In the genomic region with DNA sequence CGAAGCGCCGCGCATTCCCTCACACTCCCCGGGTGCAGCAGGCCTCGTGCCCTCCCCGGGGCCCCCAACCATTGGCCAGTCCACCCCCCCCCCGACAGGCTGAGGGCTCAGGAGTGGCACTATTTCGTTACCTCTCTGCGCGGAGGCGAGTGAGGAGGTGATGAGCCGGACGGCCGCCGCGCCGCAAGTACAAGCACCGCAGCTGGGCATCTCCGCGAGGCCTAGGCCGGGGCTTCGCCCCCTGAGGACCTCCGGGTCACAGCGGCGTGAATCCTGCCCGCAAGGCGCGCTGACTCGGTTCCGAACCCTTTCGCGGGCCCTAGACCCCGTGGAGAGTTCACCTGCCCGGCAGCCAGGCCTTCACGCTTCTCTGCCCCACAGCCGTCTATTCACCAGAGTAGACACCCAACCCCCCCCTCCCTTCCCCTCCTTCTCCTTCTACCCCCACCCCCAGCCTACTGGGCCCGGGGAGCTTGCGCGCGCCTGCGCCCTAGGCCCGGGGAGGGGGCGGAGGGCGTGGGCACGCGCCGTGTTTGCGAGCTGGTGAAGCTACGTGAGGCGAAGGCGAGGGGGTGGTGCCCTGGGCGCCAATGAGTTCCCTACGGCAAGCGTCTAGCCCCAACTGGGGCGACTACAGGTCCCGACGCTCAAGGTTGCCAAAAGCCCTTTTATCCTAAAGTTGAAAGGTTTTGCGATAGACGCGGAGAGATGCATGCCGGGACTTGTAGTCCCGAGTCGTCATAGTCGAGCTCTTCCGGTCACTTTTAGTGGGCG, we compare ENCODE assay signal across 1 cellular context.
TF ChIP-seq lines count a peak whose summit lies in the region.

A gene (minus strand): TSS at position 399 of the 774 bp plus-strand sequence. CDS start 189 bp downstream, at position 210.

TF ChIP-seq in HepG2, 621 proteins besides CTCF, POLR2A, EP300 and RAD21 (continued from another document and continues in another):
- TF ChIP-seq, protein P1, sequence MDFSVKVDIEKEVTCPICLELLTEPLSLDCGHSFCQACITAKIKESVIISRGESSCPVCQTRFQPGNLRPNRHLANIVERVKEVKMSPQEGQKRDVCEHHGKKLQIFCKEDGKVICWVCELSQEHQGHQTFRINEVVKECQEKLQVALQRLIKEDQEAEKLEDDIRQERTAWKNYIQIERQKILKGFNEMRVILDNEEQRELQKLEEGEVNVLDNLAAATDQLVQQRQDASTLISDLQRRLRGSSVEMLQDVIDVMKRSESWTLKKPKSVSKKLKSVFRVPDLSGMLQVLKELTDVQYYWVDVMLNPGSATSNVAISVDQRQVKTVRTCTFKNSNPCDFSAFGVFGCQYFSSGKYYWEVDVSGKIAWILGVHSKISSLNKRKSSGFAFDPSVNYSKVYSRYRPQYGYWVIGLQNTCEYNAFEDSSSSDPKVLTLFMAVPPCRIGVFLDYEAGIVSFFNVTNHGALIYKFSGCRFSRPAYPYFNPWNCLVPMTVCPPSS (IDR thresholded peaks at IDR 0.05): no peak
- TF ChIP-seq ATF1 (CRISPR knock-in tag; IDR thresholded peaks at IDR 0.05) (peak; percentile 80), ZNF570 (CRISPR knock-in tag; IDR thresholded peaks at IDR 0.05; ENCODE audit: borderline replicate concordance) (no peak), BCL6 (CRISPR knock-in tag; IDR thresholded peaks at IDR 0.05) (0 out of 2 replicates have a peak, but pooled peaks have one; percentile 18), FOXO1 (CRISPR knock-in tag; IDR thresholded peaks at IDR 0.05) (peak; percentile 54), ZKSCAN1 (IDR thresholded peaks at IDR 0.05; ENCODE audit: low read length) (no peak), ZNF337 (CRISPR knock-in tag; IDR thresholded peaks at IDR 0.05; ENCODE audit: borderline replicate concordance, low read depth) (no peak), ZNF775 (CRISPR knock-in tag; IDR thresholded peaks at IDR 0.05; ENCODE audit: borderline replicate concordance) (no peak), SNAPC2 (CRISPR knock-in tag; IDR thresholded peaks at IDR 0.05) (peak; percentile 91), EEA1 (CRISPR knock-in tag; IDR thresholded peaks at IDR 0.05; ENCODE audit: borderline replicate concordance) (0 out of 2 replicates have a peak, but pooled peaks have one; percentile 52), ELF4 (CRISPR knock-in tag; IDR thresholded peaks at IDR 0.05; ENCODE audit: borderline replicate concordance) (no peak), KLF13 (CRISPR knock-in tag; IDR thresholded peaks at IDR 0.05) (no peak), TOPORS (CRISPR knock-in tag; IDR thresholded peaks at IDR 0.05) (0 out of 2 replicates have a peak, but pooled peaks have one; percentile 50), ISX (CRISPR knock-in tag; conservative IDR thresholded peaks at IDR 0.05) (no peak), ZNF746 (CRISPR knock-in tag; IDR thresholded peaks at IDR 0.05) (peak; percentile 57; the same call in 1 of the 2 replicates)
- TF ChIP-seq, protein P2, sequence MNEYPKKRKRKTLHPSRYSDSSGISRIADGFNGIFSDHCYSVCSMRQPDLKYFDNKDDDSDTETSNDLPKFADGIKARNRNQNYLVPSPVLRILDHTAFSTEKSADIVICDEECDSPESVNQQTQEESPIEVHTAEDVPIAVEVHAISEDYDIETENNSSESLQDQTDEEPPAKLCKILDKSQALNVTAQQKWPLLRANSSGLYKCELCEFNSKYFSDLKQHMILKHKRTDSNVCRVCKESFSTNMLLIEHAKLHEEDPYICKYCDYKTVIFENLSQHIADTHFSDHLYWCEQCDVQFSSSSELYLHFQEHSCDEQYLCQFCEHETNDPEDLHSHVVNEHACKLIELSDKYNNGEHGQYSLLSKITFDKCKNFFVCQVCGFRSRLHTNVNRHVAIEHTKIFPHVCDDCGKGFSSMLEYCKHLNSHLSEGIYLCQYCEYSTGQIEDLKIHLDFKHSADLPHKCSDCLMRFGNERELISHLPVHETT (CRISPR knock-in tag; conservative IDR thresholded peaks at IDR 0.05): no peak
- TF ChIP-seq, protein P3, sequence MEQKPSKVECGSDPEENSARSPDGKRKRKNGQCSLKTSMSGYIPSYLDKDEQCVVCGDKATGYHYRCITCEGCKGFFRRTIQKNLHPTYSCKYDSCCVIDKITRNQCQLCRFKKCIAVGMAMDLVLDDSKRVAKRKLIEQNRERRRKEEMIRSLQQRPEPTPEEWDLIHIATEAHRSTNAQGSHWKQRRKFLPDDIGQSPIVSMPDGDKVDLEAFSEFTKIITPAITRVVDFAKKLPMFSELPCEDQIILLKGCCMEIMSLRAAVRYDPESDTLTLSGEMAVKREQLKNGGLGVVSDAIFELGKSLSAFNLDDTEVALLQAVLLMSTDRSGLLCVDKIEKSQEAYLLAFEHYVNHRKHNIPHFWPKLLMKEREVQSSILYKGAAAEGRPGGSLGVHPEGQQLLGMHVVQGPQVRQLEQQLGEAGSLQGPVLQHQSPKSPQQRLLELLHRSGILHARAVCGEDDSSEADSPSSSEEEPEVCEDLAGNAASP (CRISPR knock-in tag; IDR thresholded peaks at IDR 0.05; ENCODE audit: borderline replicate concordance): 0 out of 2 replicates have a peak, but pooled peaks have one; percentile 53
- TF ChIP-seq, protein P4, sequence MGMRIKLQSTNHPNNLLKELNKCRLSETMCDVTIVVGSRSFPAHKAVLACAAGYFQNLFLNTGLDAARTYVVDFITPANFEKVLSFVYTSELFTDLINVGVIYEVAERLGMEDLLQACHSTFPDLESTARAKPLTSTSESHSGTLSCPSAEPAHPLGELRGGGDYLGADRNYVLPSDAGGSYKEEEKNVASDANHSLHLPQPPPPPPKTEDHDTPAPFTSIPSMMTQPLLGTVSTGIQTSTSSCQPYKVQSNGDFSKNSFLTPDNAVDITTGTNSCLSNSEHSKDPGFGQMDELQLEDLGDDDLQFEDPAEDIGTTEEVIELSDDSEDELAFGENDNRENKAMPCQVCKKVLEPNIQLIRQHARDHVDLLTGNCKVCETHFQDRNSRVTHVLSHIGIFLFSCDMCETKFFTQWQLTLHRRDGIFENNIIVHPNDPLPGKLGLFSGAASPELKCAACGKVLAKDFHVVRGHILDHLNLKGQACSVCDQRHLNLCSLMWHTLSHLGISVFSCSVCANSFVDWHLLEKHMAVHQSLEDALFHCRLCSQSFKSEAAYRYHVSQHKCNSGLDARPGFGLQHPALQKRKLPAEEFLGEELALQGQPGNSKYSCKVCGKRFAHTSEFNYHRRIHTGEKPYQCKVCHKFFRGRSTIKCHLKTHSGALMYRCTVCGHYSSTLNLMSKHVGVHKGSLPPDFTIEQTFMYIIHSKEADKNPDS (CRISPR knock-in tag; IDR thresholded peaks at IDR 0.05): peak; percentile 32; the same call in 1 of the 2 replicates
- TF ChIP-seq, protein P5, sequence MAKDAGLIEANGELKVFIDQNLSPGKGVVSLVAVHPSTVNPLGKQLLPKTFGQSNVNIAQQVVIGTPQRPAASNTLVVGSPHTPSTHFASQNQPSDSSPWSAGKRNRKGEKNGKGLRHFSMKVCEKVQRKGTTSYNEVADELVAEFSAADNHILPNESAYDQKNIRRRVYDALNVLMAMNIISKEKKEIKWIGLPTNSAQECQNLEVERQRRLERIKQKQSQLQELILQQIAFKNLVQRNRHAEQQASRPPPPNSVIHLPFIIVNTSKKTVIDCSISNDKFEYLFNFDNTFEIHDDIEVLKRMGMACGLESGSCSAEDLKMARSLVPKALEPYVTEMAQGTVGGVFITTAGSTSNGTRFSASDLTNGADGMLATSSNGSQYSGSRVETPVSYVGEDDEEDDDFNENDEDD (CRISPR knock-in tag; IDR thresholded peaks at IDR 0.05; ENCODE audit: borderline replicate concordance): no peak; the same call in 1 of the 2 replicates
- TF ChIP-seq, protein P6, sequence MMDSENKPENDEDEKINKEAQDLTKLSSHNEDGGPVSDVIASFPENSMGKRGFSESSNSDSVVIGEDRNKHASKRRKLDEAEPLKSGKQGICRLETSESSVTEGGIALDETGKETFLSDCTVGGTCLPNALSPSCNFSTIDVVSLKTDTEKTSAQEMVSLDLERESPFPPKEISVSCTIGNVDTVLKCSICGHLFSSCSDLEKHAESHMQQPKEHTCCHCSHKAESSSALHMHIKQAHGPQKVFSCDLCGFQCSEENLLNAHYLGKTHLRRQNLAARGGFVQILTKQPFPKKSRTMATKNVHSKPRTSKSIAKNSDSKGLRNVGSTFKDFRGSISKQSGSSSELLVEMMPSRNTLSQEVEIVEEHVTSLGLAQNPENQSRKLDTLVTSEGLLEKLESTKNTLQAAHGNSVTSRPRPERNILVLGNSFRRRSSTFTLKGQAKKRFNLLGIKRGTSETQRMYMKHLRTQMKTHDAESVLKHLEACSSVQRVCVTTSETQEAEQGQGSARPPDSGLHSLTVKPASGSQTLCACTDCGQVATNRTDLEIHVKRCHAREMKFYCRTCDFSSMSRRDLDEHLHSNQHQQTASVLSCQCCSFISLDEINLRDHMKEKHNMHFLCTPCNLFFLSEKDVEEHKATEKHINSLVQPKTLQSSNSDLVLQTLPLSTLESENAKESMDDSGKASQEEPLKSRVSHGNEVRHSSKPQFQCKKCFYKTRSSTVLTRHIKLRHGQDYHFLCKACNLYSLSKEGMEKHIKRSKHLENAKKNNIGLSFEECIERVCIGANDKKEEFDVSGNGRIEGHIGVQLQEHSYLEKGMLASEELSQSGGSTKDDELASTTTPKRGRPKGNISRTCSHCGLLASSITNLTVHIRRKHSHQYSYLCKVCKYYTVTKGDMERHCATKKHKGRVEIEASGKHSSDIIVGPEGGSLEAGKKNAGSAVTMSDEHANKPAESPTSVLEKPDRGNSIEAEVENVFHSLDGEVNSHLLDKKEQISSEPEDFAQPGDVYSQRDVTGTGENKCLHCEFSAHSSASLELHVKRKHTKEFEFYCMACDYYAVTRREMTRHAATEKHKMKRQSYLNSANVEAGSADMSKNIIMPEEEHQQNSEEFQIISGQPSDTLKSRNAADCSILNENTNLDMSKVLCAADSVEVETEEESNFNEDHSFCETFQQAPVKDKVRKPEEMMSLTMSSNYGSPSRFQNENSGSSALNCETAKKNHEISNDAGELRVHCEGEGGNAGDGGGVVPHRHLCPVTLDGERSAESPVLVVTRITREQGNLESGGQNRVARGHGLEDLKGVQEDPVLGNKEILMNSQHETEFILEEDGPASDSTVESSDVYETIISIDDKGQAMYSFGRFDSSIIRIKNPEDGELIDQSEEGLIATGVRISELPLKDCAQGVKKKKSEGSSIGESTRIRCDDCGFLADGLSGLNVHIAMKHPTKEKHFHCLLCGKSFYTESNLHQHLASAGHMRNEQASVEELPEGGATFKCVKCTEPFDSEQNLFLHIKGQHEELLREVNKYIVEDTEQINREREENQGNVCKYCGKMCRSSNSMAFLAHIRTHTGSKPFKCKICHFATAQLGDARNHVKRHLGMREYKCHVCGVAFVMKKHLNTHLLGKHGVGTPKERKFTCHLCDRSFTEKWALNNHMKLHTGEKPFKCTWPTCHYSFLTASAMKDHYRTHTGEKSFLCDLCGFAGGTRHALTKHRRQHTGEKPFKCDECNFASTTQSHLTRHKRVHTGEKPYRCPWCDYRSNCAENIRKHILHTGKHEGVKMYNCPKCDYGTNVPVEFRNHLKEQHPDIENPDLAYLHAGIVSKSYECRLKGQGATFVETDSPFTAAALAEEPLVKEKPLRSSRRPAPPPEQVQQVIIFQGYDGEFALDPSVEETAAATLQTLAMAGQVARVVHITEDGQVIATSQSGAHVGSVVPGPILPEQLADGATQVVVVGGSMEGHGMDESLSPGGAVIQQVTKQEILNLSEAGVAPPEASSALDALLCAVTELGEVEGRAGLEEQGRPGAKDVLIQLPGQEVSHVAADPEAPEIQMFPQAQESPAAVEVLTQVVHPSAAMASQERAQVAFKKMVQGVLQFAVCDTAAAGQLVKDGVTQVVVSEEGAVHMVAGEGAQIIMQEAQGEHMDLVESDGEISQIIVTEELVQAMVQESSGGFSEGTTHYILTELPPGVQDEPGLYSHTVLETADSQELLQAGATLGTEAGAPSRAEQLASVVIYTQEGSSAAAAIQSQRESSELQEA (CRISPR knock-in tag; IDR thresholded peaks at IDR 0.05; ENCODE audit: not compliant biosample characterization): peak; percentile 63
- TF ChIP-seq, protein P7, sequence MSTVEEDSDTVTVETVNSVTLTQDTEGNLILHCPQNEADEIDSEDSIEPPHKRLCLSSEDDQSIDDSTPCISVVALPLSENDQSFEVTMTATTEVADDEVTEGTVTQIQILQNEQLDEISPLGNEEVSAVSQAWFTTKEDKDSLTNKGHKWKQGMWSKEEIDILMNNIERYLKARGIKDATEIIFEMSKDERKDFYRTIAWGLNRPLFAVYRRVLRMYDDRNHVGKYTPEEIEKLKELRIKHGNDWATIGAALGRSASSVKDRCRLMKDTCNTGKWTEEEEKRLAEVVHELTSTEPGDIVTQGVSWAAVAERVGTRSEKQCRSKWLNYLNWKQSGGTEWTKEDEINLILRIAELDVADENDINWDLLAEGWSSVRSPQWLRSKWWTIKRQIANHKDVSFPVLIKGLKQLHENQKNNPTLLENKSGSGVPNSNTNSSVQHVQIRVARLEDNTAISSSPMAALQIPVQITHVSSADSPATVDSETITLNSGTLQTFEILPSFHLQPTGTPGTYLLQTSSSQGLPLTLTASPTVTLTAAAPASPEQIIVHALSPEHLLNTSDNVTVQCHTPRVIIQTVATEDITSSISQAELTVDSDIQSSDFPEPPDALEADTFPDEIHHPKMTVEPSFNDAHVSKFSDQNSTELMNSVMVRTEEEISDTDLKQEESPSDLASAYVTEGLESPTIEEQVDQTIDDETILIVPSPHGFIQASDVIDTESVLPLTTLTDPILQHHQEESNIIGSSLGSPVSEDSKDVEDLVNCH (CRISPR knock-in tag; IDR thresholded peaks at IDR 0.05): no peak
- TF ChIP-seq, protein P8, sequence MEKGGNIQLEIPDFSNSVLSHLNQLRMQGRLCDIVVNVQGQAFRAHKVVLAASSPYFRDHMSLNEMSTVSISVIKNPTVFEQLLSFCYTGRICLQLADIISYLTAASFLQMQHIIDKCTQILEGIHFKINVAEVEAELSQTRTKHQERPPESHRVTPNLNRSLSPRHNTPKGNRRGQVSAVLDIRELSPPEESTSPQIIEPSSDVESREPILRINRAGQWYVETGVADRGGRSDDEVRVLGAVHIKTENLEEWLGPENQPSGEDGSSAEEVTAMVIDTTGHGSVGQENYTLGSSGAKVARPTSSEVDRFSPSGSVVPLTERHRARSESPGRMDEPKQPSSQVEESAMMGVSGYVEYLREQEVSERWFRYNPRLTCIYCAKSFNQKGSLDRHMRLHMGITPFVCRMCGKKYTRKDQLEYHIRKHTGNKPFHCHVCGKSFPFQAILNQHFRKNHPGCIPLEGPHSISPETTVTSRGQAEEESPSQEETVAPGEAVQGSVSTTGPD (CRISPR knock-in tag; IDR thresholded peaks at IDR 0.05): no peak; the same call in 1 of the 2 replicates
- TF ChIP-seq, protein P9, sequence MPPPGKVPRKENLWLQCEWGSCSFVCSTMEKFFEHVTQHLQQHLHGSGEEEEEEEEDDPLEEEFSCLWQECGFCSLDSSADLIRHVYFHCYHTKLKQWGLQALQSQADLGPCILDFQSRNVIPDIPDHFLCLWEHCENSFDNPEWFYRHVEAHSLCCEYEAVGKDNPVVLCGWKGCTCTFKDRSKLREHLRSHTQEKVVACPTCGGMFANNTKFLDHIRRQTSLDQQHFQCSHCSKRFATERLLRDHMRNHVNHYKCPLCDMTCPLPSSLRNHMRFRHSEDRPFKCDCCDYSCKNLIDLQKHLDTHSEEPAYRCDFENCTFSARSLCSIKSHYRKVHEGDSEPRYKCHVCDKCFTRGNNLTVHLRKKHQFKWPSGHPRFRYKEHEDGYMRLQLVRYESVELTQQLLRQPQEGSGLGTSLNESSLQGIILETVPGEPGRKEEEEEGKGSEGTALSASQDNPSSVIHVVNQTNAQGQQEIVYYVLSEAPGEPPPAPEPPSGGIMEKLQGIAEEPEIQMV (CRISPR knock-in tag; IDR thresholded peaks at IDR 0.05; ENCODE audit: low read depth): no peak
- TF ChIP-seq, protein P10, sequence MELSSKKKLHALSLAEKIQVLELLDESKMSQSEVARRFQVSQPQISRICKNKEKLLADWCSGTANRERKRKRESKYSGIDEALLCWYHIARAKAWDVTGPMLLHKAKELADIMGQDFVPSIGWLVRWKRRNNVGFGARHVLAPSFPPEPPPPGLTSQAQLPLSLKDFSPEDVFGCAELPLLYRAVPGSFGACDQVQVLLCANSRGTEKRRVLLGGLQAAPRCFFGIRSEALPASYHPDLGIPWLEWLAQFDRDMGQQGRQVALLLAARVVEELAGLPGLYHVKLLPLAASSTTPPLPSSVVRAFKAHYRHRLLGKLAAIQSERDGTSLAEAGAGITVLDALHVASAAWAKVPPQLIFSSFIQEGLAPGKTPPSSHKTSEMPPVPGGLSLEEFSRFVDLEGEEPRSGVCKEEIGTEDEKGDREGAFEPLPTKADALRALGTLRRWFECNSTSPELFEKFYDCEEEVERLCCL (CRISPR knock-in tag; IDR thresholded peaks at IDR 0.05; ENCODE audit: borderline replicate concordance): peak; percentile 29; the same call in 1 of the 2 replicates
